27 cellular contexts compared by ENCODE assay signal in the genomic region with DNA sequence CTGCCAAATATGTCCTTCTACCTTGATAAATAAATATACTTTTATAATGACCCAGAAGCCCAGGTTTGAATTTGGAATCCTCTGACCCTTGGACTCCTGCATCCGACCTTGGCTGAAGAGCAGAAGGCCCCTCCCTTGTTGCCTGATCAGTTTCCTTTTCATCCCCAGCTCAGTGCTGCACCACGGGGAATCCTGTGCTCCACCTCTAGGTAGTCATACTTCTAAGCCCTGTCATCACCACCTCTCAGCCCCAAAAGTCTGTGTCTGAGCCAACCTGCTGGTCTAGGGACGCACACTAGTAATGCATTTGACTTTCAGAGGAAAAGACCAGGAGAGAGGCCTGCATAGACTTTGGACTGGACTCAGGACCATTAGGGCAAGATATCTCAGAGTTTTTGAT.
"Had no signal": no experiment of that assay in that cellular context is flagged by ENCODE, and none has a peak within 500 bp of the region (broad histone marks: within the 10 kb centered on the region; RNA-seq: fewer than 3 reads in every experiment).

No MANE protein-coding gene starts in this region.

- H3K36me3 Mint-ChIP-seq: activated CD8-positive, alpha-beta memory T cell treated with anti-CD3 and anti-CD28 coated beads, Interleukin-2, amount 10 ng/mL, durations not matched to agents 7 days and 5 days; activated naive CD4-positive, alpha-beta T cell treated with anti-CD3 and anti-CD28 coated beads, Interleukin-2, amount 50 U/mL, for 24 hours; naive B cell; type B pancreatic cell had no signal

- H3K9me3 ChIP-seq: esophagus muscularis mucosa, left lung, ovary, right lobe of liver, thoracic aorta, uterus had no signal

- H3K4me3 ChIP-seq: esophagus muscularis mucosa, left lung, lung, ovary, right lobe of liver, thoracic aorta, uterus had no signal

- H3K4me3 Mint-ChIP-seq: activated CD4-positive, alpha-beta T cell treated with anti-CD3 and anti-CD28 coated beads for 36 hours; activated CD8-positive, alpha-beta memory T cell treated with anti-CD3 and anti-CD28 coated beads, Interleukin-2, amount 10 ng/mL, durations not matched to agents 7 days and 5 days; activated CD8-positive, alpha-beta T cell treated with anti-CD3 and anti-CD28 coated beads, Interleukin-2, amount 10 ng/mL, durations not matched to agents 7 days and 5 days; activated naive CD4-positive, alpha-beta T cell treated with anti-CD3 and anti-CD28 coated beads, Interleukin-2, amount 50 U/mL, for 24 hours; activated naive CD8-positive, alpha-beta T cell treated with anti-CD3 and anti-CD28 coated beads, Interleukin-2, amount 50 U/mL, for 24 hours; central memory CD8-positive, alpha-beta T cell; dendritic cell treated with granulocyte-macrophage colony-stimulating factor and Interleukin-4, amounts not matched to agents 40 ng/mL and 50 ng/mL, for 4 days; naive B cell; stimulated activated naive CD8-positive, alpha-beta T cell treated with anti-CD3 and anti-CD28 coated beads, Interleukin-15, Interleukin-2, amounts not matched to agents 100 ng/mL and 50 ng/mL, for 24 hours; type B pancreatic cell had no signal

- ATAC-seq: activated CD4-positive, alpha-beta T cell treated with anti-CD3 and anti-CD28 coated beads for 36 hours; activated CD8-positive, alpha-beta memory T cell treated with anti-CD3 and anti-CD28 coated beads, Interleukin-2, amount 10 ng/mL, durations not matched to agents 7 days and 5 days; activated CD8-positive, alpha-beta T cell treated with anti-CD3 and anti-CD28 coated beads, Interleukin-2, amount 10 ng/mL, durations not matched to agents 7 days and 5 days; activated naive CD8-positive, alpha-beta T cell treated with anti-CD3 and anti-CD28 coated beads, Interleukin-2, amount 50 U/mL, for 24 hours; left lung; right lobe of liver had no signal

- H3K27me3 ChIP-seq: esophagus muscularis mucosa, left lung, ovary, right lobe of liver, uterus had no signal

- DNase-seq: activated CD4-positive, alpha-beta T cell treated with anti-CD3 and anti-CD28 coated beads for 36 hours; activated CD4-positive, CD25-positive, alpha-beta regulatory T cell; activated CD8-positive, alpha-beta memory T cell treated with anti-CD3 and anti-CD28 coated beads, Interleukin-2, amount 10 ng/mL, durations not matched to agents 7 days and 5 days; activated CD8-positive, alpha-beta T cell treated with anti-CD3 and anti-CD28 coated beads, Interleukin-2, amount 10 ng/mL, durations not matched to agents 7 days and 5 days; activated naive CD8-positive, alpha-beta T cell treated with anti-CD3 and anti-CD28 coated beads, Interleukin-2, amount 50 U/mL, for 24 hours; activated T-cell treated with anti-CD3 and anti-CD28 coated beads, Interleukin-2, amount 50 U/mL, for 48 hours; amygdala; foreskin melanocyte; kidney glomerular epithelial cell; left lung; naive B cell; ovary; right lobe of liver; stimulated activated CD4-positive, alpha-beta T cell treated with anti-CD3 and anti-CD28 coated beads, Interleukin-4, amount 100 ng/mL, for 1 hour; T-helper 2 cell; uterus had no signal

- H3K4me1 ChIP-seq: esophagus muscularis mucosa, left lung, right lobe of liver, uterus had no signal

- H3K27ac Mint-ChIP-seq: activated CD4-positive, alpha-beta T cell treated with anti-CD3 and anti-CD28 coated beads for 36 hours; activated CD8-positive, alpha-beta memory T cell treated with anti-CD3 and anti-CD28 coated beads, Interleukin-2, amount 10 ng/mL, durations not matched to agents 7 days and 5 days; activated CD8-positive, alpha-beta T cell treated with anti-CD3 and anti-CD28 coated beads, Interleukin-2, amount 10 ng/mL, durations not matched to agents 7 days and 5 days; activated naive CD4-positive, alpha-beta T cell treated with anti-CD3 and anti-CD28 coated beads, Interleukin-2, amount 50 U/mL, for 24 hours; activated naive CD8-positive, alpha-beta T cell treated with anti-CD3 and anti-CD28 coated beads, Interleukin-2, amount 50 U/mL, for 24 hours; activated T-helper 2 cell treated with anti-CD3 and anti-CD28 coated beads, Interferon-gamma antibody, Interleukin-2, Interleukin-4, amounts not matched to agents 10 μg/mL and 5 μg/mL and 100 μg/mL, durations not matched to agents 14 hours and 24 hours and 36 hours; dendritic cell treated with granulocyte-macrophage colony-stimulating factor and Interleukin-4, amounts not matched to agents 40 ng/mL and 50 ng/mL, for 4 days; naive B cell; progenitor cell of endocrine pancreas; stimulated activated naive CD8-positive, alpha-beta T cell treated with anti-CD3 and anti-CD28 coated beads, Interleukin-15, Interleukin-2, amounts not matched to agents 100 ng/mL and 50 ng/mL, for 24 hours; type B pancreatic cell had no signal

- FAIRE-seq: bronchial epithelial cell had no signal

- H3K36me3 ChIP-seq: esophagus muscularis mucosa, left lung, ovary, right lobe of liver, thoracic aorta had no signal

- H3K9me3 Mint-ChIP-seq: activated naive CD8-positive, alpha-beta T cell treated with anti-CD3 and anti-CD28 coated beads, Interleukin-2, amount 50 U/mL, for 24 hours; activated T-helper 2 cell treated with anti-CD3 and anti-CD28 coated beads, Interferon-gamma antibody, Interleukin-2, Interleukin-4, amounts not matched to agents 10 μg/mL and 5 μg/mL and 100 μg/mL, durations not matched to agents 14 hours and 24 hours and 36 hours; dendritic cell treated with granulocyte-macrophage colony-stimulating factor and Interleukin-4, amounts not matched to agents 40 ng/mL and 50 ng/mL, for 4 days; type B pancreatic cell had no signal

- H3K27ac ChIP-seq: esophagus muscularis mucosa, left lung, ovary, right lobe of liver, thoracic aorta, uterus had no signal

- H3K4me1 Mint-ChIP-seq: activated CD4-positive, alpha-beta T cell treated with anti-CD3 and anti-CD28 coated beads for 36 hours; activated CD8-positive, alpha-beta memory T cell treated with anti-CD3 and anti-CD28 coated beads, Interleukin-2, amount 10 ng/mL, durations not matched to agents 7 days and 5 days; activated naive CD4-positive, alpha-beta T cell treated with anti-CD3 and anti-CD28 coated beads, Interleukin-2, amount 50 U/mL, for 24 hours; activated naive CD8-positive, alpha-beta T cell treated with anti-CD3 and anti-CD28 coated beads, Interleukin-2, amount 50 U/mL, for 24 hours; central memory CD8-positive, alpha-beta T cell; naive B cell had no signal

- H3K27me3 Mint-ChIP-seq: activated CD4-positive, alpha-beta T cell treated with anti-CD3 and anti-CD28 coated beads for 36 hours; activated CD8-positive, alpha-beta memory T cell treated with anti-CD3 and anti-CD28 coated beads, Interleukin-2, amount 10 ng/mL, durations not matched to agents 7 days and 5 days; activated naive CD4-positive, alpha-beta T cell treated with anti-CD3 and anti-CD28 coated beads, Interleukin-2, amount 50 U/mL, for 24 hours; activated naive CD8-positive, alpha-beta T cell treated with anti-CD3 and anti-CD28 coated beads, Interleukin-2, amount 50 U/mL, for 24 hours; central memory CD8-positive, alpha-beta T cell; dendritic cell treated with granulocyte-macrophage colony-stimulating factor and Interleukin-4, amounts not matched to agents 40 ng/mL and 50 ng/mL, for 4 days; naive B cell; progenitor cell of endocrine pancreas; stimulated activated naive CD8-positive, alpha-beta T cell treated with anti-CD3 and anti-CD28 coated beads, Interleukin-15, Interleukin-2, amounts not matched to agents 100 ng/mL and 50 ng/mL, for 24 hours; type B pancreatic cell had no signal
